21 cellular contexts compared by ENCODE assay signal in genomic region chr15:98561169-98561941, GRCh38.
DNase-seq lines count a peak whose midpoint lies in the region; FAIRE-seq and TF ChIP-seq lines count a peak whose summit lies in the region.
"Had no signal": no experiment of that assay in that cellular context is flagged by ENCODE, and none has a peak within 500 bp of the region (broad histone marks: within the 10 kb centered on the region; RNA-seq: fewer than 3 reads in every experiment).

No MANE protein-coding gene starts in this region.

- no peak for FAIRE-seq in keratinocyte (lab: Jason Lieb, UNC)
- FAIRE-seq: G401.6 had no signal

- POLR2A ChIA-PET in activated CD4-positive, alpha-beta memory T cell treated with anti-CD3 and anti-CD28 coated beads for 36 hours (lab: Charles Lee): no interaction called here
- POLR2A ChIA-PET in activated CD4-positive, alpha-beta memory T cell treated with anti-CD3 and anti-CD28 coated beads, Interleukin-2, amount 10 ng/mL, durations not matched to agents 7 days and 5 days (lab: Charles Lee): no interaction called here

- no peak overlapping the region for H3K27ac Mint-ChIP-seq in activated CD4-positive, alpha-beta memory T cell treated with anti-CD3 and anti-CD28 coated beads for 36 hours
- no peak overlapping the region for H3K27ac Mint-ChIP-seq in activated CD4-positive, alpha-beta memory T cell treated with anti-CD3 and anti-CD28 coated beads, Interleukin-2, amount 10 ng/mL, durations not matched to agents 7 days and 5 days
- H3K27ac Mint-ChIP-seq: B cell; CD4-positive, CD25-positive, alpha-beta regulatory T cell had no signal

- no peaks in the 10 kb centered on the region for H3K9me1 ChIP-seq in keratinocyte (ENCODE audit: control insufficient read depth, extremely low read depth, insufficient read depth, low read length)

- no peaks in the 10 kb centered on the region for H4K20me1 ChIP-seq in keratinocyte (ENCODE audit: control insufficient read depth, extremely low read depth, insufficient read depth, low read length)
- no peaks in the 10 kb centered on the region for H4K20me1 ChIP-seq in smooth muscle cell (ENCODE audit: low read depth)

- H3F3A ChIP-seq in smooth muscle cell (ENCODE audit: low read depth): no peaks in the 10 kb centered on the region

- dilution Hi-C loops in keratinocyte (cut with MboI; ENCODE audit: extremely low pct_ligation_motif_present, low sequenced_read_pairs): no loop called here

- H3K9me3 ChIP-seq in keratinocyte (ENCODE audit: control insufficient read depth, low read depth, low read length) (no peaks in the 10 kb centered on the region), smooth muscle cell (replicated peaks; ENCODE audit: low read depth) (no peaks in the 10 kb centered on the region)
- H3K9me3 ChIP-seq: HAP-1 had no signal

- DNase-seq in activated CD4-positive, alpha-beta memory T cell treated with anti-CD3 and anti-CD28 coated beads for 36 hours: peak; percentile 34
- DNase-seq in activated CD4-positive, alpha-beta memory T cell treated with anti-CD3 and anti-CD28 coated beads, Interleukin-2, amount 10 ng/mL, durations not matched to agents 7 days and 5 days: no peak
- peak; percentile 10 to 17 for DNase-seq in stimulated activated CD4-positive, alpha-beta T cell treated with anti-CD3 and anti-CD28 coated beads, Interleukin-4, amount 100 ng/mL, for 48 hours (ENCODE audit: low read depth in 2 of 2)
- no peak for DNase-seq in stimulated activated CD4-positive, alpha-beta T cell treated with anti-CD3 and anti-CD28 coated beads, Interleukin-4, amount 100 ng/mL, for 24 hours
- DNase-seq in keratinocyte (ENCODE audit: low read depth, low spot score): no peak
- no peak for DNase-seq in smooth muscle cell (lab: John Stamatoyannopoulos, UW; ENCODE audit: unreplicated experiment)
- DNase-seq in DMS53 (lab: John Stamatoyannopoulos, UW): no peak
- no peak for DNase-seq in GM03348 (ENCODE audit: low spot score)
- DNase-seq: CD4-positive, CD25-positive, alpha-beta regulatory T cell; COR-L47; DMS 273 treated with DMSO at 0.1 percent for 48 hours; GM23248; NCI-H1105; NCI-H2081; NCI-H2171 treated with DMSO at 0.1 percent for 48 hours; NCI-H446 treated with DMSO at 0.1 percent for 48 hours; NCI-H69; Right ventricle myocardium superior had no signal

- H3K4me3 ChIP-seq in keratinocyte (ENCODE audit: control insufficient read depth in 2 of 3, extremely low read depth in 1 of 3, insufficient read depth in 2 of 3, low read depth in 1 of 3, low read length in 3 of 3): no peak overlapping the region
- H3K4me3 ChIP-seq in smooth muscle cell: no peak overlapping the region
- H3K4me3 ChIP-seq: GM23248, HAP-1 had no signal

- H3K27ac ChIP-seq in keratinocyte (ENCODE audit: control insufficient read depth, insufficient read depth, low read length): peak overlapping the region; percentile 90
- H3K27ac ChIP-seq in smooth muscle cell (ENCODE audit: low read depth): peak overlapping the region; percentile 82
- H3K27ac ChIP-seq: GM23248 had no signal

- H3K79me2 ChIP-seq in keratinocyte (ENCODE audit: control insufficient read depth, insufficient read depth, low read length): no peaks in the 10 kb centered on the region
- H3K79me2 ChIP-seq in smooth muscle cell (ENCODE audit: low read depth): no peaks in the 10 kb centered on the region

- no peak overlapping the region for H3K4me3 Mint-ChIP-seq in activated CD4-positive, alpha-beta memory T cell treated with anti-CD3 and anti-CD28 coated beads for 36 hours
- no peak overlapping the region for H3K4me3 Mint-ChIP-seq in activated CD4-positive, alpha-beta memory T cell treated with anti-CD3 and anti-CD28 coated beads, Interleukin-2, amount 10 ng/mL, durations not matched to agents 7 days and 5 days
- H3K4me3 Mint-ChIP-seq: B cell; CD4-positive, CD25-positive, alpha-beta regulatory T cell had no signal

- H3K4me2 ChIP-seq in keratinocyte (ENCODE audit: control insufficient read depth, extremely low read depth, insufficient read depth, low read depth, low read length) (no peak overlapping the region), smooth muscle cell (no peak overlapping the region)

- H3K36me3 Mint-ChIP-seq in activated CD4-positive, alpha-beta memory T cell treated with anti-CD3 and anti-CD28 coated beads for 36 hours: no peaks in the 10 kb centered on the region
- no peaks in the 10 kb centered on the region for H3K36me3 Mint-ChIP-seq in activated CD4-positive, alpha-beta memory T cell treated with anti-CD3 and anti-CD28 coated beads, Interleukin-2, amount 10 ng/mL, durations not matched to agents 7 days and 5 days (ENCODE audit: low read depth)
- H3K36me3 Mint-ChIP-seq: CD4-positive, CD25-positive, alpha-beta regulatory T cell had no signal

- intact Hi-C loops in activated CD4-positive, alpha-beta memory T cell treated with anti-CD3 and anti-CD28 coated beads for 36 hours (cut with micrococcal nuclease): no loop called here

- H3K9me3 Mint-ChIP-seq in activated CD4-positive, alpha-beta memory T cell treated with anti-CD3 and anti-CD28 coated beads for 36 hours: no peaks in the 10 kb centered on the region
- no peaks in the 10 kb centered on the region for H3K9me3 Mint-ChIP-seq in activated CD4-positive, alpha-beta memory T cell treated with anti-CD3 and anti-CD28 coated beads, Interleukin-2, amount 10 ng/mL, durations not matched to agents 7 days and 5 days

- WGBS in smooth muscle cell (ENCODE audit: low lambda C conversion rate): 79% methylated on average over 9 of the region's 9 CpGs

- H3K27me3 Mint-ChIP-seq in activated CD4-positive, alpha-beta memory T cell treated with anti-CD3 and anti-CD28 coated beads for 36 hours: peaks cover 7% of the 10 kb centered on the region
- no peaks in the 10 kb centered on the region for H3K27me3 Mint-ChIP-seq in activated CD4-positive, alpha-beta memory T cell treated with anti-CD3 and anti-CD28 coated beads, Interleukin-2, amount 10 ng/mL, durations not matched to agents 7 days and 5 days
- H3K27me3 Mint-ChIP-seq: CD4-positive, CD25-positive, alpha-beta regulatory T cell had no signal

- no peaks in the 10 kb centered on the region for H3K27me3 ChIP-seq in keratinocyte (ENCODE audit: control insufficient read depth, extremely low read depth, insufficient read depth, low read length)
- H3K27me3 ChIP-seq in smooth muscle cell (ENCODE audit: low read depth): no peaks in the 10 kb centered on the region

- H3K9ac ChIP-seq in keratinocyte (ENCODE audit: control insufficient read depth, extremely low read depth, insufficient read depth, low read length): peak overlapping the region; percentile 77
- H3K9ac ChIP-seq in smooth muscle cell (ENCODE audit: low read depth): no peak overlapping the region
- H3K9ac ChIP-seq: GM23248 had no signal

- no peaks in the 10 kb centered on the region for H3K4me1 Mint-ChIP-seq in activated CD4-positive, alpha-beta memory T cell treated with anti-CD3 and anti-CD28 coated beads for 36 hours (ENCODE audit: low read depth)
- H3K4me1 Mint-ChIP-seq in activated CD4-positive, alpha-beta memory T cell treated with anti-CD3 and anti-CD28 coated beads, Interleukin-2, amount 10 ng/mL, durations not matched to agents 7 days and 5 days: no peaks in the 10 kb centered on the region
- H3K4me1 Mint-ChIP-seq: B cell; CD4-positive, CD25-positive, alpha-beta regulatory T cell had no signal

- CTCF ChIA-PET in activated CD4-positive, alpha-beta memory T cell treated with anti-CD3 and anti-CD28 coated beads for 36 hours (lab: Charles Lee): interaction anchor here (2.2 kb wide), 1 partner anchor 42 kb away, joined by 10 read pairs; no protein-coding TSS in a partner anchor
- CTCF ChIA-PET in activated CD4-positive, alpha-beta memory T cell treated with anti-CD3 and anti-CD28 coated beads, Interleukin-2, amount 10 ng/mL, durations not matched to agents 7 days and 5 days (lab: Charles Lee): interaction anchor here (0.6 kb wide), 1 partner anchor 37 kb away, joined by 4 read pairs; no protein-coding TSS in a partner anchor

- no peaks in the 10 kb centered on the region for H3K36me3 ChIP-seq in keratinocyte (ENCODE audit: control insufficient read depth in 2 of 2, extremely low read depth in 1 of 2, insufficient read depth in 2 of 2, low read length in 2 of 2)
- H3K36me3 ChIP-seq in smooth muscle cell (ENCODE audit: low read depth): no peaks in the 10 kb centered on the region
- H3K36me3 ChIP-seq: HAP-1 had no signal

- TF ChIP-seq CTCF in keratinocyte (optimal IDR thresholded peaks at IDR 0.05 in 1 of 3, IDR thresholded peaks at IDR 0.05 in 1 of 3, conservative IDR thresholded peaks at IDR 0.05 in 1 of 3; ENCODE audit: extremely low read depth in 1 of 3, insufficient read depth in 2 of 3, low read length in 3 of 3) (no peak), smooth muscle cell (IDR thresholded peaks at IDR 0.05; ENCODE audit: borderline replicate concordance, insufficient read depth, poor library complexity, severe bottlenecking) (no peak)

- peaks cover 34% of the 10 kb centered on the region for H3K4me1 ChIP-seq in keratinocyte (ENCODE audit: control insufficient read depth, extremely low read depth, insufficient read depth, low read length)
- no peaks in the 10 kb centered on the region for H3K4me1 ChIP-seq in smooth muscle cell (ENCODE audit: low read depth)
- H3K4me1 ChIP-seq: HAP-1 had no signal

- H2AFZ ChIP-seq in keratinocyte (ENCODE audit: control insufficient read depth, low read length) (no peak overlapping the region), smooth muscle cell (ENCODE audit: low read depth) (no peak overlapping the region)
- H2AFZ ChIP-seq: GM23248 had no signal

Comparison
In these comparisons a context has a peak if more than half of its experiments do, and no peak if none do; other contexts are left out.
1. DNase-seq: peak in activated CD4-positive, alpha-beta memory T cell treated with anti-CD3 and anti-CD28 coated beads for 36 hours (single experiment) and stimulated activated CD4-positive, alpha-beta T cell treated with anti-CD3 and anti-CD28 coated beads, Interleukin-4, amount 100 ng/mL, for 48 hours (2 of 2); none in activated CD4-positive, alpha-beta memory T cell treated with anti-CD3 and anti-CD28 coated beads, Interleukin-2, amount 10 ng/mL, durations not matched to agents 7 days and 5 days (single experiment), stimulated activated CD4-positive, alpha-beta T cell treated with anti-CD3 and anti-CD28 coated beads, Interleukin-4, amount 100 ng/mL, for 24 hours (single experiment), keratinocyte (single experiment), smooth muscle cell (single experiment), DMS53 (single experiment) and GM03348 (single experiment).